Comparison of ENCODE assay signal across 21 cellular contexts in genomic region chr11:113464416-113464815, GRCh38. TPM values are rescaled to one million over a fixed set of nuclear protein-coding genes. Genes with fewer than 3 reads are reported as not detected.
DNase-seq lines count a peak whose midpoint lies in the region; ATAC-seq and TF ChIP-seq lines count a peak whose summit lies in the region.
"Had no signal": no experiment of that assay in that cellular context is flagged by ENCODE, and none has a peak within 500 bp of the region (broad histone marks: within the 10 kb centered on the region; RNA-seq: fewer than 3 reads in every experiment).

No MANE protein-coding gene starts in this region.

- peaks cover 4% of the 10 kb centered on the region for H3K36me3 Mint-ChIP-seq in endothelial cell (ENCODE audit: low read depth, unreplicated experiment)
- H3K36me3 Mint-ChIP-seq: CD4-positive, CD25-positive, alpha-beta regulatory T cell had no signal

- TF ChIP-seq CTCF in endothelial cell (IDR thresholded peaks at IDR 0.05; ENCODE audit: unreplicated experiment): no peak

- ATAC-seq in GM19455 (IDR thresholded peaks at IDR 0.05; ENCODE audit: unreplicated experiment) (no peak), HG03045 (IDR thresholded peaks at IDR 0.05; ENCODE audit: unreplicated experiment) (no peak)
- ATAC-seq: Panc1 had no signal

- H3K27ac Mint-ChIP-seq in endothelial cell (ENCODE audit: unreplicated experiment): no peak overlapping the region
- H3K27ac Mint-ChIP-seq: CD4-positive, CD25-positive, alpha-beta regulatory T cell had no signal

- intact Hi-C loops in posterior vena cava (cut with DNase I): no loop called here

- H3K27me3 Mint-ChIP-seq in endothelial cell (ENCODE audit: unreplicated experiment): peaks cover 11% of the 10 kb centered on the region

- DNase-seq in DMS79 treated with DMSO at 0.1 percent for 48 hours (lab: John Stamatoyannopoulos, UW): peak; percentile 86
- peak; percentile 72 for DNase-seq in NCI-H187 treated with DMSO at 0.1 percent for 48 hours (lab: John Stamatoyannopoulos, UW)
- DNase-seq in endothelial cell (ENCODE audit: low spot score): no peak
- DNase-seq in posterior vena cava (ENCODE audit: low spot score): peak; percentile 29
- no peak for DNase-seq in NCI-H1092 treated with DMSO at 0.1 percent for 48 hours (lab: John Stamatoyannopoulos, UW)
- DNase-seq: Caco-2; CD4-positive, CD25-positive, alpha-beta regulatory T cell; DMS 273 treated with DMSO at 0.1 percent for 48 hours; GDM1; Karpas-422; MG63; NCI-H1436; NCI-H2029; NCI-H774; NK-92 treated with Interleukin-12 subunit alpha and Interleukin-12 subunit beta, amount 100 ng/mL, for 24 hours; SIG-M5; SK-N-SH had no signal

- H3K4me1 Mint-ChIP-seq in endothelial cell (ENCODE audit: unreplicated experiment): peaks cover 28% of the 10 kb centered on the region
- H3K4me1 Mint-ChIP-seq: CD4-positive, CD25-positive, alpha-beta regulatory T cell had no signal

- H3K4me3 Mint-ChIP-seq in endothelial cell (ENCODE audit: unreplicated experiment): peak overlapping the region; percentile 22
- H3K4me3 Mint-ChIP-seq: CD4-positive, CD25-positive, alpha-beta regulatory T cell had no signal

- H3K9me3 Mint-ChIP-seq in endothelial cell (ENCODE audit: unreplicated experiment): no peaks in the 10 kb centered on the region

RNA-seq across cellular contexts. Expression of gene DRD2, which starts 10.8 kb away (rescaled TPM):
- total RNA-seq in endothelial cell (ENCODE audit: unreplicated experiment) (1.3 TPM), posterior vena cava (under 1 TPM; 0.29 to 0.51 TPM)
- total RNA-seq: CD4-positive, CD25-positive, alpha-beta regulatory T cell; NCI-H460 had no signal

Comparison
In these comparisons a context has a peak if more than half of its experiments do, and no peak if none do; other contexts are left out.
1. DNase-seq: peak in DMS79 treated with DMSO at 0.1 percent for 48 hours (single experiment), NCI-H187 treated with DMSO at 0.1 percent for 48 hours (single experiment) and posterior vena cava (single experiment); none in endothelial cell (single experiment) and NCI-H1092 treated with DMSO at 0.1 percent for 48 hours (single experiment).